8 cellular contexts compared by ENCODE assay signal in genomic region chr5:132962429-132962928, GRCh38. TPM values are rescaled to one million over a fixed set of nuclear protein-coding genes. Genes with fewer than 3 reads are reported as not detected.
DNase-seq lines count a peak whose midpoint lies in the region; ATAC-seq, FAIRE-seq and TF ChIP-seq lines count a peak whose summit lies in the region.

No MANE protein-coding gene starts in this region.

- peaks cover 43% of the 10 kb centered on the region for H3F3A ChIP-seq in SK-N-SH (replicated peaks; ENCODE audit: insufficient read depth)

- H3K79me2 ChIP-seq in SK-N-SH (ENCODE audit: insufficient read depth) (peaks cover 59% of the 10 kb centered on the region), HepG2 (ENCODE audit: insufficient read depth, low read length) (peaks cover 53% of the 10 kb centered on the region)

- H3K4me1 ChIP-seq in SK-N-SH (ENCODE audit: control insufficient read depth in 1 of 2, insufficient read depth in 2 of 2, low read depth in 1 of 2, low read length in 1 of 2) (no peaks in the 10 kb centered on the region; a peak in 2 of 4 replicates), HepG2 (ENCODE audit: insufficient read depth, low read length) (peaks cover 43% of the 10 kb centered on the region)

- H3K9ac ChIP-seq in SK-N-SH: peak overlapping the region; percentile 90
- H3K9ac ChIP-seq in HepG2 (ENCODE audit: insufficient read depth, low read depth, low read length): peak overlapping the region; percentile 97

- TF ChIP-seq POLR2A in HepG2 (IDR thresholded peaks at IDR 0.05; ENCODE audit: insufficient read depth in 1 of 2, low read depth in 2 of 2, low read length in 2 of 2): 0 out of 4 replicates have a peak, but pooled peaks of 1 of the 2 experiments have one; percentile 31

- WGBS in SK-N-SH (ENCODE audit: low lambda C conversion rate): under 1% methylated on average over 18 of the region's 18 CpGs
- WGBS in HepG2 (ENCODE audit: low lambda C conversion rate): 1% methylated on average over 18 of the region's 18 CpGs

- TF ChIP-seq CTCF in SK-N-SH (IDR thresholded peaks at IDR 0.05) (no peak), HepG2 (CRISPR knock-in tag; IDR thresholded peaks at IDR 0.05) (no peak)

- DNase-seq in ELR (ENCODE audit: low read depth) (peak; percentile 78), M059J (ENCODE audit: low read depth) (peak; percentile 63), SK-N-SH (peak; percentile 56), dedifferentiated amniotic fluid mesenchymal stem cell (ENCODE audit: extremely low spot score) (peak; percentile 73), HepG2 (ENCODE audit: low spot score) (peak; percentile 34), stromal cell of bone marrow (ENCODE audit: low read depth) (peak; percentile 52), HuH-7.5 (ENCODE audit: low spot score) (no peak)

- peak overlapping the region; percentile 88 to 89 for H3K27ac ChIP-seq in SK-N-SH (ENCODE audit: low read depth in 2 of 2, low read length in 1 of 2)
- peak overlapping the region; percentile 85 for H3K27ac ChIP-seq in HepG2 (ENCODE audit: extremely low read length, insufficient read depth, low read length)

- H3K27me3 ChIP-seq in SK-N-SH (ENCODE audit: insufficient read depth) (no peaks in the 10 kb centered on the region), HepG2 (ENCODE audit: control insufficient read depth in 1 of 2, insufficient read depth in 2 of 2, low read length in 2 of 2) (no peaks in the 10 kb centered on the region; a peak in 1 of 5 replicates)

- H3K4me3 ChIP-seq in SK-N-SH (ENCODE audit: low read depth in 2 of 2, low read length in 1 of 2) (peak overlapping the region; percentile 64 to 67), HepG2 (replicated peaks in 1 of 3; ENCODE audit: insufficient read depth in 1 of 3, low read depth in 2 of 3, low read length in 3 of 3) (peak overlapping the region; percentile 78 to 86 (median 84))

- H3K9me2 ChIP-seq in SK-N-SH: no peaks in the 10 kb centered on the region

- H3K4me2 ChIP-seq in SK-N-SH (peak overlapping the region; percentile 76), HepG2 (ENCODE audit: low read depth, low read length) (peak overlapping the region; percentile 92)

- TF ChIP-seq RAD21 in SK-N-SH (IDR thresholded peaks at IDR 0.05; ENCODE audit: low read length) (no peak), HepG2 (CRISPR knock-in tag; IDR thresholded peaks at IDR 0.05) (no peak)

- H3K9me3 ChIP-seq in SK-N-SH (no peaks in the 10 kb centered on the region), HepG2 (ENCODE audit: low read length) (no peaks in the 10 kb centered on the region)

- intact Hi-C loops in HepG2 (cut with micrococcal nuclease; ENCODE audit: unreplicated experiment): loop anchor here (2.0 to 5.0 kb wide), 2 partner anchors 70 to 88 kb away; no protein-coding TSS in a partner anchor

- H3K36me3 ChIP-seq in SK-N-SH (replicated peaks in 1 of 2; ENCODE audit: control insufficient read depth in 1 of 2, insufficient read depth in 2 of 2, low read length in 1 of 2) (peaks cover 3 to 7% of the 10 kb centered on the region in 2 experiments), HepG2 (replicated peaks in 1 of 2; ENCODE audit: control insufficient read depth in 1 of 2, insufficient read depth in 2 of 2, low read length in 2 of 2) (0 out of 5 replicates have a peak, but pooled peaks cover 0 to 4% of the 10 kb centered on the region in 2 experiments)

- TSS peak; percentile 65 for BruUV-seq in HepG2 (replicated peaks; lab: Mats Ljungman, UMichigan)

- peaks cover 48% of the 10 kb centered on the region for H4K20me1 ChIP-seq in SK-N-SH (ENCODE audit: insufficient read depth)
- peaks cover 43% of the 10 kb centered on the region; the same call in 1 of the 2 replicates for H4K20me1 ChIP-seq in HepG2 (ENCODE audit: insufficient read depth, low read length)

- ATAC-seq in HepG2 (peak; percentile 20; the same call in 2 of the 3 replicates), HG03469 (IDR thresholded peaks at IDR 0.05; ENCODE audit: unreplicated experiment) (no peak)

- POLR2A ChIA-PET in SK-N-SH (lab: Yijun Ruan, JAX): interaction anchor here (0.6 to 1.3 kb wide), 6 partner anchors 21 to 167 kb away, joined by 3 to 5 read pairs (median 3); partner anchors contain the start of genes GDF9, HSPA4 and UQCRQ
- POLR2A ChIA-PET in HepG2 (lab: Yijun Ruan, JAX): interaction anchor here (0.7 to 4.3 kb wide), 17 partner anchors 11 to 133 kb away, joined by 3 to 68 read pairs (median 6); partner anchors contain the start of genes GDF9, HSPA4, UQCRQ and ZCCHC10

- FAIRE-seq in HepG2 (lab: Jason Lieb, UNC): peak; percentile 43

- TF ChIP-seq EP300 in SK-N-SH (IDR thresholded peaks at IDR 0.05; ENCODE audit: borderline replicate concordance in 1 of 2, low read depth in 1 of 2, low read length in 1 of 2) (no peak), HepG2 (IDR thresholded peaks at IDR 0.05; ENCODE audit: low read depth in 2 of 2, low read length in 2 of 2) (no peak), HepG2 (CRISPR knock-in tag; IDR thresholded peaks at IDR 0.05; ENCODE audit: borderline replicate concordance) (no peak)

- CTCF ChIA-PET in SK-N-SH (lab: Yijun Ruan, JAX): interaction anchor here (0.9 kb wide), 1 partner anchor 34 kb away, joined by 4 read pairs; no protein-coding TSS in a partner anchor
- CTCF ChIA-PET in HepG2 (lab: Yijun Ruan, JAX; ENCODE audit: low intra/inter-chr PET ratio, low total read pairs): no interaction called here

- H2AFZ ChIP-seq in SK-N-SH (ENCODE audit: low read depth): peak overlapping the region; percentile 50; the same call in 1 of the 2 replicates
- H2AFZ ChIP-seq in HepG2 (ENCODE audit: low read length): no peak overlapping the region

- in situ Hi-C loops in HepG2 (cut with HindIII; ENCODE audit: extremely low pct_ligation_motif_present, low pct_unique_long_range_greater_than_20kb): loop anchor here (5.0 kb wide), 1 partner anchor 90 kb away; the partner anchor contains the start of gene HSPA4

TF ChIP-seq in SK-N-SH, 30 proteins besides CTCF, POLR2A, EP300 and RAD21 (continues in another document):
- TF ChIP-seq USF2 (IDR thresholded peaks at IDR 0.05; ENCODE audit: borderline replicate concordance, low read depth, low read length): no peak
- no peak for TF ChIP-seq EZH2phosphoT487 (IDR thresholded peaks at IDR 0.05; ENCODE audit: borderline replicate concordance, low read depth)

TF ChIP-seq in HepG2, 621 proteins besides CTCF, POLR2A, EP300 and RAD21 (continues in another document):
- 0 out of 2 replicates have a peak, but pooled peaks have one; percentile 79 for TF ChIP-seq DNMT3B (CRISPR knock-in tag; conservative IDR thresholded peaks at IDR 0.05)
- no peak for TF ChIP-seq ELF1 (CRISPR knock-in tag; IDR thresholded peaks at IDR 0.05)
- no peak for TF ChIP-seq CHD4 (IDR thresholded peaks at IDR 0.05; ENCODE audit: borderline replicate concordance, low read length)
- no peak for TF ChIP-seq ZNF597 (CRISPR knock-in tag; IDR thresholded peaks at IDR 0.05)
- TF ChIP-seq NCOA2 (CRISPR knock-in tag; IDR thresholded peaks at IDR 0.05): 0 out of 2 replicates have a peak, but pooled peaks have one; percentile 12

RNA-seq across cellular contexts. Expression of gene AFF4, which starts 1.0 kb away (rescaled TPM):
- 31.8 and 39.2 TPM in 2 replicates for total RNA-seq in M059J (2014; rRNA removed; shearing (Covaris generic))
- polyA plus RNA-seq in SK-N-SH (2012; rRNA removed) (8.1 and 11.9 TPM in 2 replicates), HepG2 (2011; rRNA removed) (17.6 and 25.5 TPM in 2 replicates)
- 12.9 and 13.2 TPM in 2 replicates for polyA plus RNA-seq in SK-N-SH (2012; cell fraction: cytosol; rRNA removed)
- polyA plus RNA-seq in SK-N-SH (2012; cell fraction: nucleus; rRNA removed): 10.5 and 23.3 TPM in 2 replicates
- total RNA-seq in HepG2 (2016; rRNA removed; fragmentation: Illumina TruSeq; extraction: Trizol): 22.1 and 30.5 TPM in 2 replicates
- 5.8 and 6.3 TPM in 2 replicates for total RNA-seq in HepG2 (2016; cell fraction: cytosol; rRNA removed; fragmentation: Illumina TruSeq; extraction: Trizol; ENCODE audit: low read depth)
- 20.3 and 29.1 TPM in 2 replicates for total RNA-seq in HepG2 (2016; cell fraction: insoluble cytoplasmic fraction; rRNA removed; fragmentation: Illumina TruSeq; extraction: Trizol)
- 11.4 and 13.2 TPM in 2 replicates for total RNA-seq in HepG2 (2016; cell fraction: membrane; rRNA removed; fragmentation: Illumina TruSeq; extraction: Trizol)
- total RNA-seq in HepG2 (2016; cell fraction: nucleus; rRNA removed; fragmentation: Illumina TruSeq; extraction: Trizol): 31.6 and 33.9 TPM in 2 replicates
- 10.5 and 13.5 TPM in 2 replicates for polyA plus RNA-seq in HepG2 (2011; cell fraction: cytosol; rRNA removed)
- polyA plus RNA-seq in HepG2 (2011; cell fraction: nucleus; rRNA removed): 35.0 and 37.1 TPM in 2 replicates
- polyA plus RNA-seq in HepG2 (2012): 23.2 and 24.0 TPM in 2 replicates
- 0.45 and 0.51 TPM in 2 replicates for polyA plus RNA-seq in HepG2 (2016; cell fraction: cytosol; fragmentation: Illumina TruSeq; extraction: Trizol; ENCODE audit: low read depth)
- polyA plus RNA-seq in HepG2 (2016; cell fraction: insoluble cytoplasmic fraction; fragmentation: Illumina TruSeq; extraction: Trizol; ENCODE audit: low read depth): 17.9 and 19.3 TPM in 2 replicates
- polyA plus RNA-seq in HepG2 (2016; cell fraction: membrane; fragmentation: Illumina TruSeq; extraction: Trizol; ENCODE audit: low read depth): 1.7 and 2.3 TPM in 2 replicates
- polyA plus RNA-seq in HepG2 (2016; cell fraction: nucleus; fragmentation: Illumina TruSeq; extraction: Trizol; ENCODE audit: insufficient read depth, low read depth): 25.1 and 25.2 TPM in 2 replicates
- polyA minus RNA-seq in HepG2 (2011; rRNA and poly(A)+ RNA removed; ENCODE audit: low replicate concordance): 48.3 and 48.6 TPM in 2 replicates
- polyA minus RNA-seq in HepG2 (2011; cell fraction: cytosol; rRNA and poly(A)+ RNA removed): 37.9 and 54.2 TPM in 2 replicates
- polyA minus RNA-seq in HepG2 (2011; cell fraction: nucleus; rRNA and poly(A)+ RNA removed): 83.2 and 95.5 TPM in 2 replicates
